In genomic region chr11:64846998-64847666, GRCh38 we compare ENCODE assay signal across 8 cellular contexts. TPM values are rescaled to one million over a fixed set of nuclear protein-coding genes. Genes with fewer than 3 reads are reported as not detected.
DNase-seq lines count a peak whose midpoint lies in the region; ATAC-seq, FAIRE-seq and TF ChIP-seq lines count a peak whose summit lies in the region.

No MANE protein-coding gene starts in this region.

- H3K4me2 ChIP-seq in OCI-LY3 (ENCODE audit: low read length) (peak overlapping the region; percentile 25), endothelial cell of umbilical vein (ENCODE audit: insufficient read depth, low read length) (no peak overlapping the region)

- intact Hi-C loops in endothelial cell of umbilical vein (cut with micrococcal nuclease) = loop anchor here (1.0 kb wide), 6 partner anchors 31 to 270 kb away; partner anchors contain the start of genes ARL2, EHD1 and ZNHIT2

- peak; percentile 88 for FAIRE-seq in endothelial cell of umbilical vein (lab: Jason Lieb, UNC)

- no peak for TF ChIP-seq POLR2A in endothelial cell of umbilical vein (IDR thresholded peaks at IDR 0.05; ENCODE audit: low read depth, low read length)

- H4K20me1 ChIP-seq in OCI-LY3 (ENCODE audit: insufficient read depth, low read length) (no peaks in the 10 kb centered on the region), endothelial cell of umbilical vein (replicated peaks; ENCODE audit: control insufficient read depth, extremely low read depth, insufficient read depth, low read length) (no peaks in the 10 kb centered on the region)

- H3K27ac ChIP-seq in OCI-LY3 (ENCODE audit: low read length) (no peak overlapping the region), endothelial cell of umbilical vein (ENCODE audit: insufficient read depth, low read depth, low read length) (no peak overlapping the region)

- H3K4me1 ChIP-seq in OCI-LY3 (ENCODE audit: low read length) (peaks cover 60% of the 10 kb centered on the region), endothelial cell of umbilical vein (ENCODE audit: control insufficient read depth, extremely low read depth, insufficient read depth, low read length) (no peaks in the 10 kb centered on the region)

- no peaks in the 10 kb centered on the region for H3K9me3 ChIP-seq in OCI-LY3 (ENCODE audit: insufficient read depth, low read length)
- H3K9me3 ChIP-seq in endothelial cell of umbilical vein (replicated peaks; ENCODE audit: control insufficient read depth, insufficient read depth, low read length) = no peaks in the 10 kb centered on the region

- in situ Hi-C loops in KBM-7 (cut with MboI; ENCODE audit: low pct_unique_long_range_greater_than_20kb, low sequenced_read_pairs) = no loop called here

- dilution Hi-C loops in endothelial cell of umbilical vein (cut with MboI; ENCODE audit: extremely low pct_ligation_motif_present, low sequenced_read_pairs) = loop anchor here (10.0 kb wide), 1 partner anchor 48 kb away; no protein-coding TSS in a partner anchor

- TF ChIP-seq CTCF in OCI-LY3 (IDR thresholded peaks at IDR 0.05; ENCODE audit: low read depth, low read length) (peak; percentile 95), endothelial cell of umbilical vein (IDR thresholded peaks at IDR 0.05; ENCODE audit: extremely low read depth in 1 of 2, insufficient read depth in 1 of 2, low read depth in 1 of 2, low read length in 2 of 2) (peak; percentile 87 to 96)

- no peaks in the 10 kb centered on the region for H3K36me3 ChIP-seq in OCI-LY3 (replicated peaks; ENCODE audit: low read depth, low read length)
- H3K36me3 ChIP-seq in endothelial cell of umbilical vein (ENCODE audit: control insufficient read depth in 2 of 2, extremely low read depth in 1 of 2, insufficient read depth in 2 of 2, low read length in 2 of 2) = no peaks in the 10 kb centered on the region

- no peak overlapping the region for H3K4me3 ChIP-seq in OCI-LY3 (ENCODE audit: low read length)
- no peak overlapping the region for H3K4me3 ChIP-seq in endothelial cell of umbilical vein (replicated peaks in 1 of 3; ENCODE audit: insufficient read depth in 1 of 3, low read depth in 1 of 3, low read length in 3 of 3)

- ATAC-seq in HG03159 (IDR thresholded peaks at IDR 0.05; ENCODE audit: unreplicated experiment) = no peak

- no peak overlapping the region for H2AFZ ChIP-seq in OCI-LY3 (ENCODE audit: low read depth, low read length)
- peak overlapping the region; percentile 5 for H2AFZ ChIP-seq in endothelial cell of umbilical vein (ENCODE audit: low read depth, low read length)

- DNase-seq in DMS 273 treated with DMSO at 0.1 percent for 48 hours (lab: John Stamatoyannopoulos, UW) = peak; percentile 38
- DNase-seq in KBM-7 = peak; percentile 92
- peak; percentile 95 for DNase-seq in activated CD8-positive, alpha-beta memory T cell treated with anti-CD3 and anti-CD28 coated beads, Interleukin-2, amount 50 U/mL, for 4 hours
- DNase-seq in endothelial cell of umbilical vein (ENCODE audit: low read depth, low spot score) = peak; percentile 85
- DNase-seq in middle frontal gyrus (ENCODE audit: extremely low spot score, low spot score) = peak; percentile 56
- DNase-seq in stimulated activated CD8-positive, alpha-beta memory T cell treated with anti-CD3 and anti-CD28 coated beads, Interleukin-2, amount 100 ng/mL, for 48 hours (ENCODE audit: low read depth in 2 of 2) = peak; percentile 92

- H3K9me1 ChIP-seq in endothelial cell of umbilical vein (replicated peaks; ENCODE audit: control insufficient read depth, extremely low read depth, insufficient read depth, low read length) = no peaks in the 10 kb centered on the region

- POLR2A ChIA-PET in endothelial cell of umbilical vein (lab: Charles Lee) = interaction anchor here (4.2 kb wide), 1 partner anchor 31 kb away, joined by 24 read pairs; the partner anchor contains the start of gene EHD1

- no TSS peak for BruUV-seq in endothelial cell of umbilical vein (replicated peaks; lab: Mats Ljungman, UMichigan)

- H3K79me2 ChIP-seq in OCI-LY3 (ENCODE audit: low read length) (no peaks in the 10 kb centered on the region), endothelial cell of umbilical vein (ENCODE audit: control insufficient read depth, insufficient read depth, low read length) (no peaks in the 10 kb centered on the region)

- CTCF ChIA-PET in endothelial cell of umbilical vein (lab: Charles Lee) = interaction anchor here (0.6 to 8.2 kb wide), 19 partner anchors 8 to 270 kb away, joined by 3 to 168 read pairs (median 6); partner anchors contain the start of genes ARL2, BATF2, EHD1 and ZNHIT2

- peak overlapping the region; percentile 16; the same call in 1 of the 2 replicates for H3K9ac ChIP-seq in OCI-LY3 (ENCODE audit: low read length)
- H3K9ac ChIP-seq in endothelial cell of umbilical vein (replicated peaks; ENCODE audit: extremely low read depth, insufficient read depth, low read length) = no peak overlapping the region

- H3K27me3 ChIP-seq in OCI-LY3 (ENCODE audit: low read depth, low read length) (peaks cover 4% of the 10 kb centered on the region; the same call in 1 of the 2 replicates), endothelial cell of umbilical vein (ENCODE audit: control insufficient read depth in 2 of 2, insufficient read depth in 2 of 2, low read length in 2 of 2) (no peaks in the 10 kb centered on the region)

TF ChIP-seq in endothelial cell of umbilical vein, 7 proteins besides CTCF, POLR2A, EP300 and RAD21:
- TF ChIP-seq POLR2AphosphoS5 (IDR thresholded peaks at IDR 0.05; ENCODE audit: insufficient read depth, low read depth, low read length) (peak; percentile 26), FOS (IDR thresholded peaks at IDR 0.05; ENCODE audit: borderline replicate concordance, insufficient read depth, low read length) (no peak)

RNA-seq across cellular contexts. Expression of gene CDC42BPG, which starts 2.7 kb away (rescaled TPM):
- total RNA-seq in endothelial cell of umbilical vein = 0.42 and 0.62 TPM in 2 replicates
- 0.13 and 0.19 TPM in 2 replicates for polyA plus RNA-seq in endothelial cell of umbilical vein
- 0.14 and 0.16 TPM in 2 replicates for polyA plus RNA-seq in endothelial cell of umbilical vein (2011; cell fraction: cytosol; rRNA removed)
- polyA plus RNA-seq in endothelial cell of umbilical vein (2011; cell fraction: nucleus; rRNA removed) = 0.49 and 0.57 TPM in 2 replicates
- 0.27 and 0.33 TPM in 2 replicates for polyA plus RNA-seq in endothelial cell of umbilical vein (2012)
- 0.17 and 0.32 TPM in 2 replicates for polyA minus RNA-seq in endothelial cell of umbilical vein
- 2.3 TPM for polyA minus RNA-seq in endothelial cell of umbilical vein (2011; cell fraction: cytosol; rRNA and poly(A)+ RNA removed)
- polyA minus RNA-seq in endothelial cell of umbilical vein (2011; cell fraction: nucleus; rRNA and poly(A)+ RNA removed) = 0.24 and 0.34 TPM in 2 replicates

RNA-seq across cellular contexts. Expression of gene EHD1, which starts 31.3 kb away (rescaled TPM):
- total RNA-seq in endothelial cell of umbilical vein = 98.0 and 109 TPM in 2 replicates
- polyA plus RNA-seq in endothelial cell of umbilical vein = 136 and 140 TPM in 2 replicates
- polyA plus RNA-seq in endothelial cell of umbilical vein (2011; cell fraction: cytosol; rRNA removed) = 109 and 112 TPM in 2 replicates
- polyA plus RNA-seq in endothelial cell of umbilical vein (2011; cell fraction: nucleus; rRNA removed) = 91.7 and 102 TPM in 2 replicates
- 101 and 131 TPM in 2 replicates for polyA plus RNA-seq in endothelial cell of umbilical vein (2012)
- 136 and 168 TPM in 2 replicates for polyA minus RNA-seq in endothelial cell of umbilical vein
- 41.1 TPM for polyA minus RNA-seq in endothelial cell of umbilical vein (2011; cell fraction: cytosol; rRNA and poly(A)+ RNA removed)
- polyA minus RNA-seq in endothelial cell of umbilical vein (2011; cell fraction: nucleus; rRNA and poly(A)+ RNA removed) = 35.6 and 63.3 TPM in 2 replicates

RNA-seq across cellular contexts. Expression of gene MEN1, which starts 36.8 kb away (rescaled TPM):
- 41.1 and 41.6 TPM in 2 replicates for total RNA-seq in endothelial cell of umbilical vein
- 43.1 and 48.8 TPM in 2 replicates for polyA plus RNA-seq in endothelial cell of umbilical vein
- 28.8 and 36.8 TPM in 2 replicates for polyA plus RNA-seq in endothelial cell of umbilical vein (2011; cell fraction: cytosol; rRNA removed)
- polyA plus RNA-seq in endothelial cell of umbilical vein (2011; cell fraction: nucleus; rRNA removed) = 60.0 and 60.6 TPM in 2 replicates
- 36.0 and 40.6 TPM in 2 replicates for polyA plus RNA-seq in endothelial cell of umbilical vein (2012)
- 25.7 and 26.5 TPM in 2 replicates for polyA minus RNA-seq in endothelial cell of umbilical vein
- polyA minus RNA-seq in endothelial cell of umbilical vein (2011; cell fraction: cytosol; rRNA and poly(A)+ RNA removed) = 30.1 TPM
- polyA minus RNA-seq in endothelial cell of umbilical vein (2011; cell fraction: nucleus; rRNA and poly(A)+ RNA removed) = 12.9 and 19.6 TPM in 2 replicates

RNA-seq across cellular contexts. Expression of gene MAP4K2, which starts 44.1 kb away (rescaled TPM):
- total RNA-seq in endothelial cell of umbilical vein = 43.3 and 48.5 TPM in 2 replicates
- 44.0 and 51.6 TPM in 2 replicates for polyA plus RNA-seq in endothelial cell of umbilical vein
- polyA plus RNA-seq in endothelial cell of umbilical vein (2011; cell fraction: cytosol; rRNA removed) = 45.1 and 45.7 TPM in 2 replicates
- polyA plus RNA-seq in endothelial cell of umbilical vein (2011; cell fraction: nucleus; rRNA removed) = 109 and 123 TPM in 2 replicates
- 38.6 and 49.2 TPM in 2 replicates for polyA plus RNA-seq in endothelial cell of umbilical vein (2012)
- 46.8 and 52.0 TPM in 2 replicates for polyA minus RNA-seq in endothelial cell of umbilical vein
- polyA minus RNA-seq in endothelial cell of umbilical vein (2011; cell fraction: cytosol; rRNA and poly(A)+ RNA removed) = 18.9 TPM
- polyA minus RNA-seq in endothelial cell of umbilical vein (2011; cell fraction: nucleus; rRNA and poly(A)+ RNA removed) = 23.0 and 36.3 TPM in 2 replicates

Comparison
In these comparisons a context has a peak if more than half of its experiments do, and no peak if none do; other contexts are left out.
1. DNase-seq: peak in every context shown above with its lines; median percentile 95 in activated CD8-positive, alpha-beta memory T cell treated with anti-CD3 and anti-CD28 coated beads, Interleukin-2, amount 50 U/mL, for 4 hours; 92 in KBM-7; 92 in stimulated activated CD8-positive, alpha-beta memory T cell treated with anti-CD3 and anti-CD28 coated beads, Interleukin-2, amount 100 ng/mL, for 48 hours; 85 in endothelial cell of umbilical vein; 56 in middle frontal gyrus; 38 in DMS 273 treated with DMSO at 0.1 percent for 48 hours.